Comparison of ENCODE assay signal across 21 cellular contexts in the genomic region with DNA sequence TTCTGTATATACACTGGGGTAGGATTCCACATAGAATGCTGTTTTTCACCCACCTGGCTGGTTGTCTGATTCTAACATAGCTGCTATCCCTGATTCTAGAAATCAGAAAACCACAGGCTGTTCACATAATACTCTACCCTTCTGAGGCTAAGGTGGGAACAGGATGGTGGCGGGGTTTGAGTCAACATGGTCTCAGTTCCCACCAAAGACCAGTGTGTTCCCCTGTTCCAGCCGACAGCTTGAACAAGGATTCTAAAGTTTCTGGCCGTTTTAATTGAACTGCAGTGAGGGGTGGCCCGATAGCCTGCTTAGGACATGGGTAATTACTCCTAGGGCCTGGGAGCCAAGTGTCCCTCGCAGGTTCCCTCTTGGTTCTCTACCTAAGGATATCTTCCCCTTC. TPM values are rescaled to one million over a fixed set of nuclear protein-coding genes. Genes with fewer than 3 reads are reported as not detected.
DNase-seq lines count a peak whose midpoint lies in the region; ATAC-seq and TF ChIP-seq lines count a peak whose summit lies in the region.
"Had no signal": no experiment of that assay in that cellular context is flagged by ENCODE, and none has a peak within 500 bp of the region (broad histone marks: within the 10 kb centered on the region; RNA-seq: fewer than 3 reads in every experiment).

No MANE protein-coding gene starts in this region.

- TF ChIP-seq EP300 in upper lobe of left lung (IDR thresholded peaks at IDR 0.05): no peak

- TF ChIP-seq POLR2A in upper lobe of left lung (IDR thresholded peaks at IDR 0.05): no peak

- peak overlapping the region; percentile 92 for H3K9ac ChIP-seq in Loucy (ENCODE audit: low read depth, low read length, poor library complexity, severe bottlenecking)
- H3K9ac ChIP-seq: neural progenitor cell had no signal

- no peak overlapping the region for H2AFZ ChIP-seq in Loucy (ENCODE audit: low read length)
- H2AFZ ChIP-seq: neural progenitor cell had no signal

- H3K4me3 Mint-ChIP-seq in activated CD8-positive, alpha-beta memory T cell treated with anti-CD3 and anti-CD28 coated beads, Interleukin-2, amount 10 ng/mL, durations not matched to agents 7 days and 5 days: peak overlapping the region; percentile 46
- H3K4me3 Mint-ChIP-seq in activated naive CD8-positive, alpha-beta T cell treated with anti-CD3 and anti-CD28 coated beads for 36 hours: no peak overlapping the region
- H3K4me3 Mint-ChIP-seq: CD14-positive monocyte, neural progenitor cell had no signal

- no peaks in the 10 kb centered on the region for H3K9me2 ChIP-seq in Loucy (replicated peaks; ENCODE audit: low read depth, low read length)

- H3K4me3 ChIP-seq in Loucy (ENCODE audit: low read length, poor library complexity, severe bottlenecking) (peak overlapping the region; percentile 75), skin epidermis (no peak overlapping the region), upper lobe of left lung (no peak overlapping the region)
- H3K4me3 ChIP-seq: A549, coronary artery, neural progenitor cell, tibial nerve had no signal

- 78 to 100% methylated on average over 5 of the region's 5 CpGs for WGBS in upper lobe of left lung, 2 donors

- no peak for ATAC-seq in activated CD8-positive, alpha-beta memory T cell treated with anti-CD3 and anti-CD28 coated beads, Interleukin-2, amount 10 ng/mL, durations not matched to agents 7 days and 5 days
- no peak for ATAC-seq in upper lobe of left lung (ENCODE audit: low FRiP score in 2 of 2)
- ATAC-seq: A549 had no signal

- CTCF ChIA-PET in activated CD8-positive, alpha-beta memory T cell treated with anti-CD3 and anti-CD28 coated beads, Interleukin-2, amount 10 ng/mL, durations not matched to agents 7 days and 5 days (lab: Charles Lee): interaction anchor here (0.8 to 13.6 kb wide), 8 partner anchors 8 to 429 kb away, joined by 3 to 235 read pairs (median 4); no protein-coding TSS in a partner anchor

- no peaks in the 10 kb centered on the region for H4K20me1 ChIP-seq in Loucy (ENCODE audit: insufficient read depth, low read length, poor library complexity, severe bottlenecking)

- H3K9me3 ChIP-seq in Loucy (ENCODE audit: insufficient read depth, low read depth, low read length) (no peaks in the 10 kb centered on the region), upper lobe of left lung (no peaks in the 10 kb centered on the region)
- H3K9me3 ChIP-seq: A549, tibial nerve had no signal

- peaks cover 8% of the 10 kb centered on the region for H3K36me3 Mint-ChIP-seq in activated CD8-positive, alpha-beta memory T cell treated with anti-CD3 and anti-CD28 coated beads, Interleukin-2, amount 10 ng/mL, durations not matched to agents 7 days and 5 days
- H3K36me3 Mint-ChIP-seq in activated naive CD8-positive, alpha-beta T cell treated with anti-CD3 and anti-CD28 coated beads for 36 hours: peaks cover 3% of the 10 kb centered on the region
- H3K36me3 Mint-ChIP-seq: brain had no signal

- peak overlapping the region; percentile 97 for H3K4me2 ChIP-seq in Loucy (ENCODE audit: low read depth, low read length, poor library complexity, severe bottlenecking)
- H3K4me2 ChIP-seq: A549, neural progenitor cell had no signal

- intact Hi-C loops in head of caudate nucleus (cut with DNase I): loop anchor here (10.0 kb wide), 1 partner anchor 352 kb away; no protein-coding TSS in a partner anchor

- H3F3A ChIP-seq in Loucy (ENCODE audit: low read depth): peaks cover 28% of the 10 kb centered on the region

- no peaks in the 10 kb centered on the region for H3K27me3 Mint-ChIP-seq in activated CD8-positive, alpha-beta memory T cell treated with anti-CD3 and anti-CD28 coated beads, Interleukin-2, amount 10 ng/mL, durations not matched to agents 7 days and 5 days
- no peaks in the 10 kb centered on the region for H3K27me3 Mint-ChIP-seq in activated naive CD8-positive, alpha-beta T cell treated with anti-CD3 and anti-CD28 coated beads for 36 hours

- H3K4me1 ChIP-seq in Loucy (ENCODE audit: insufficient read depth, low read length, poor library complexity, severe bottlenecking): peaks cover 90% of the 10 kb centered on the region
- H3K4me1 ChIP-seq in upper lobe of left lung: peaks cover 50 to 90% (median 64%) of the 10 kb centered on the region in 4 donors

- H3K79me2 ChIP-seq in Loucy (ENCODE audit: insufficient read depth, low read length): peaks cover 79% of the 10 kb centered on the region

- H3K27ac ChIP-seq in skin epidermis: peak overlapping the region in 14 of 21 experiments; percentile 1 to 94 (median 52)
- peak overlapping the region in 1 of 4 donors; percentile 70 for H3K27ac ChIP-seq in upper lobe of left lung
- H3K27ac ChIP-seq: A549, coronary artery, neural progenitor cell, tibial nerve had no signal

- H3K27me3 ChIP-seq in Loucy (ENCODE audit: insufficient read depth, low read length, poor library complexity, severe bottlenecking) (no peaks in the 10 kb centered on the region), upper lobe of left lung (no peaks in the 10 kb centered on the region)
- H3K27me3 ChIP-seq: neural progenitor cell, tibial nerve had no signal

- TF ChIP-seq CTCF in Loucy (conservative IDR thresholded peaks at IDR 0.05; ENCODE audit: low read length) (no peak), upper lobe of left lung (IDR thresholded peaks at IDR 0.05) (no peak)

- H3K36me3 ChIP-seq in Loucy (ENCODE audit: insufficient read depth, low read length) (no peaks in the 10 kb centered on the region), upper lobe of left lung (no peaks in the 10 kb centered on the region)
- H3K36me3 ChIP-seq: neural progenitor cell, tibial nerve had no signal

- peak; percentile 62 for DNase-seq in activated CD8-positive, alpha-beta memory T cell treated with anti-CD3 and anti-CD28 coated beads, Interleukin-2, amount 10 ng/mL, durations not matched to agents 7 days and 5 days
- DNase-seq in activated CD8-positive, alpha-beta memory T cell treated with anti-CD3 and anti-CD28 coated beads, Interleukin-2, amount 50 U/mL, for 4 hours: no peak
- peak; percentile 16 for DNase-seq in activated naive CD8-positive, alpha-beta T cell treated with anti-CD3 and anti-CD28 coated beads for 36 hours
- DNase-seq in head of caudate nucleus: no peak
- no peak for DNase-seq in upper lobe of left lung
- DNase-seq in NCI-H226: no peak
- DNase-seq: activated CD4-positive, CD25-positive, alpha-beta regulatory T cell; activated naive CD4-positive, alpha-beta T cell treated with anti-CD3 and anti-CD28 coated beads, Interleukin-2, amount 50 U/mL, for 16 hours; foreskin fibroblast; kidney glomerular epithelial cell; NCI-H187 treated with DMSO at 0.1 percent for 48 hours; NCI-H510A treated with DMSO at 0.1 percent for 48 hours; stimulated activated CD4-positive, alpha-beta T cell treated with anti-CD3 and anti-CD28 coated beads, Interleukin-12 subunit alpha, Interleukin-12 subunit beta, amount 100 ng/mL, for 4 hours had no signal

- H3K27ac Mint-ChIP-seq in activated CD8-positive, alpha-beta memory T cell treated with anti-CD3 and anti-CD28 coated beads, Interleukin-2, amount 10 ng/mL, durations not matched to agents 7 days and 5 days: peak overlapping the region; percentile 67
- H3K27ac Mint-ChIP-seq in activated naive CD8-positive, alpha-beta T cell treated with anti-CD3 and anti-CD28 coated beads for 36 hours: peak overlapping the region; percentile 68
- H3K27ac Mint-ChIP-seq: neural progenitor cell had no signal

- peaks cover 75% of the 10 kb centered on the region for H3K4me1 Mint-ChIP-seq in activated CD8-positive, alpha-beta memory T cell treated with anti-CD3 and anti-CD28 coated beads, Interleukin-2, amount 10 ng/mL, durations not matched to agents 7 days and 5 days
- H3K4me1 Mint-ChIP-seq in activated naive CD8-positive, alpha-beta T cell treated with anti-CD3 and anti-CD28 coated beads for 36 hours: peaks cover 77% of the 10 kb centered on the region

- H3K9me3 Mint-ChIP-seq in activated CD8-positive, alpha-beta memory T cell treated with anti-CD3 and anti-CD28 coated beads, Interleukin-2, amount 10 ng/mL, durations not matched to agents 7 days and 5 days (ENCODE audit: low read depth): no peaks in the 10 kb centered on the region
- no peaks in the 10 kb centered on the region for H3K9me3 Mint-ChIP-seq in activated naive CD8-positive, alpha-beta T cell treated with anti-CD3 and anti-CD28 coated beads for 36 hours
- H3K9me3 Mint-ChIP-seq: brain, CD14-positive monocyte, neural progenitor cell had no signal

RNA-seq across cellular contexts. Expression of gene PEX14, which starts 38.4 kb away (rescaled TPM):
- total RNA-seq in activated CD8-positive, alpha-beta memory T cell treated with anti-CD3 and anti-CD28 coated beads, Interleukin-2, amount 10 ng/mL, durations not matched to agents 7 days and 5 days: 10 to 100 TPM; 24.4 to 27.5 TPM
- 10 to 100 TPM; 19.1 to 19.6 TPM for total RNA-seq in activated naive CD8-positive, alpha-beta T cell treated with anti-CD3 and anti-CD28 coated beads for 36 hours
- total RNA-seq in upper lobe of left lung: 10 to 100 TPM; 21.2 to 43.0 (median 29.9) TPM

RNA-seq across cellular contexts. Expression of gene DFFA, which starts 40.9 kb away (rescaled TPM):
- total RNA-seq in activated CD8-positive, alpha-beta memory T cell treated with anti-CD3 and anti-CD28 coated beads, Interleukin-2, amount 10 ng/mL, durations not matched to agents 7 days and 5 days: 10 to 100 TPM; 40.9 to 45.1 TPM
- 100 to 1,000 TPM; 102 to 103 TPM for total RNA-seq in activated naive CD8-positive, alpha-beta T cell treated with anti-CD3 and anti-CD28 coated beads for 36 hours
- total RNA-seq in upper lobe of left lung: 10 to 100 TPM; 15.8 to 37.2 (median 22.9) TPM

Comparison
In these comparisons a context has a peak if more than half of its experiments do, and no peak if none do; other contexts are left out.
1. DNase-seq: peak in activated CD8-positive, alpha-beta memory T cell treated with anti-CD3 and anti-CD28 coated beads, Interleukin-2, amount 10 ng/mL, durations not matched to agents 7 days and 5 days (single experiment) and activated naive CD8-positive, alpha-beta T cell treated with anti-CD3 and anti-CD28 coated beads for 36 hours (single experiment); none in activated CD8-positive, alpha-beta memory T cell treated with anti-CD3 and anti-CD28 coated beads, Interleukin-2, amount 50 U/mL, for 4 hours (single experiment), head of caudate nucleus (0 of 42), upper lobe of left lung (0 of 2) and NCI-H226 (single experiment).